ENCODE assay signal across 2 cellular contexts in the genomic region with DNA sequence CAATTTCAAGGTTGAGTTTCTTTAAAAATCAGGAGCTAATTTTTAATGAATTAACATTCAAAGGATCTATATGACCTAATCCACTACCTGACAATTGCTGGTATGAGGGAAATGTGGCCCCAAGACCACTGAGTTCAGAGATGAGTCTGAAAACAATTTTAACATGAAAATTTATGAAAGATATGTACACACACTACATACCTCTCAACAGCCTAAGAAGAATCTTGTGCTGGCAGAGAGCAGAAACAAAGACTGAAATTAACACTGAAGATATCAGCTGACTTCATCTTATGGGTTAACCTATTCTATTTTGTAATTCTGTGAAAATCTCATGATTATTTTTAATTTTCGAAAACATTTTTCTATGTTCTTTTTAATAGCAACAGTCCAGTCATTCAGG.
TF ChIP-seq lines count a peak whose summit lies in the region.

No MANE protein-coding gene starts in this region.

TF ChIP-seq in SK-N-SH, 30 proteins besides CTCF, POLR2A, EP300 and RAD21 (continued from another document):
- TF ChIP-seq GATA2 (CRISPR knock-in tag; IDR thresholded peaks at IDR 0.05) (no peak), ELF1 (IDR thresholded peaks at IDR 0.05) (no peak), TEAD4 (IDR thresholded peaks at IDR 0.05; ENCODE audit: borderline replicate concordance, insufficient read depth) (no peak), MEF2A (IDR thresholded peaks at IDR 0.05; ENCODE audit: borderline replicate concordance, low read depth) (no peak), RXRA (IDR thresholded peaks at IDR 0.05; ENCODE audit: borderline replicate concordance, low read depth) (no peak)

TF ChIP-seq in SK-N-SH treated with all-trans-retinoic acid at 6 μM for 48 hours, 23 proteins besides CTCF, POLR2A, EP300 and RAD21 (continued from another document):
- TF ChIP-seq, protein P1, sequence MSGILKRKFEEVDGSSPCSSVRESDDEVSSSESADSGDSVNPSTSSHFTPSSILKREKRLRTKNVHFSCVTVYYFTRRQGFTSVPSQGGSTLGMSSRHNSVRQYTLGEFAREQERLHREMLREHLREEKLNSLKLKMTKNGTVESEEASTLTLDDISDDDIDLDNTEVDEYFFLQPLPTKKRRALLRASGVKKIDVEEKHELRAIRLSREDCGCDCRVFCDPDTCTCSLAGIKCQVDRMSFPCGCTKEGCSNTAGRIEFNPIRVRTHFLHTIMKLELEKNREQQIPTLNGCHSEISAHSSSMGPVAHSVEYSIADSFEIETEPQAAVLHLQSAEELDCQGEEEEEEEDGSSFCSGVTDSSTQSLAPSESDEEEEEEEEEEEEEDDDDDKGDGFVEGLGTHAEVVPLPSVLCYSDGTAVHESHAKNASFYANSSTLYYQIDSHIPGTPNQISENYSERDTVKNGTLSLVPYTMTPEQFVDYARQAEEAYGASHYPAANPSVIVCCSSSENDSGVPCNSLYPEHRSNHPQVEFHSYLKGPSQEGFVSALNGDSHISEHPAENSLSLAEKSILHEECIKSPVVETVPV (CRISPR knock-in tag; IDR thresholded peaks at IDR 0.05): no peak
- TF ChIP-seq PPARA (CRISPR knock-in tag; IDR thresholded peaks at IDR 0.05; ENCODE audit: borderline replicate concordance): no peak
- TF ChIP-seq, protein P2, sequence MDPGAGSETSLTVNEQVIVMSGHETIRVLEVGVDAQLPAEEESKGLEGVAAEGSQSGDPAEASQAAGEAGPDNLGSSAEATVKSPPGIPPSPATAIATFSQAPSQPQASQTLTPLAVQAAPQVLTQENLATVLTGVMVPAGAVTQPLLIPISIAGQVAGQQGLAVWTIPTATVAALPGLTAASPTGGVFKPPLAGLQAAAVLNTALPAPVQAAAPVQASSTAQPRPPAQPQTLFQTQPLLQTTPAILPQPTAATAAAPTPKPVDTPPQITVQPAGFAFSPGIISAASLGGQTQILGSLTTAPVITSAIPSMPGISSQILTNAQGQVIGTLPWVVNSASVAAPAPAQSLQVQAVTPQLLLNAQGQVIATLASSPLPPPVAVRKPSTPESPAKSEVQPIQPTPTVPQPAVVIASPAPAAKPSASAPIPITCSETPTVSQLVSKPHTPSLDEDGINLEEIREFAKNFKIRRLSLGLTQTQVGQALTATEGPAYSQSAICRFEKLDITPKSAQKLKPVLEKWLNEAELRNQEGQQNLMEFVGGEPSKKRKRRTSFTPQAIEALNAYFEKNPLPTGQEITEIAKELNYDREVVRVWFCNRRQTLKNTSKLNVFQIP (CRISPR knock-in tag; IDR thresholded peaks at IDR 0.05; ENCODE audit: borderline replicate concordance, low read depth): no peak
- TF ChIP-seq ZNF8 (CRISPR knock-in tag; IDR thresholded peaks at IDR 0.05): no peak
- no peak for TF ChIP-seq ZNF565 (CRISPR knock-in tag; conservative IDR thresholded peaks at IDR 0.05; ENCODE audit: low read depth)
